Comparison of ENCODE assay signal across 1 cellular context in the genomic region with DNA sequence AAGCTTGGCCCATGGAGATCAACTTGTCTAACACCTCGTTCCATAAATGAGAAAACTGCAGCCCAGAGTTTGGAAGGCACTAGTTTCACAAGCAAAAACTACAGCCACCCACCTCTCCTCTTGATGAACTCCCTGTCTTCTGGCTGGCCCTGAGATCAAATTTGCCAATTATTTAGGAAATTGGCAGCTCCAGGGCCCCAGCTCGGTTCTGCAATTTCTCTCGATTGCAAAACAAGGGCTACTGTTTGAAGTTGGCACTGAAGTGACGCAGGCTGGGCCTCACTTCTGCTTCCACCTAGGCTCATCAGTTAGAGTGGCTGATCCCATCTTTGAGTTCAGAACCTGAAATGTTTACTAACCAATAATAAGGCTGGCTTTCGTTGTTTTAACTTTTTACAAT.
TF ChIP-seq lines count a peak whose summit lies in the region.

No MANE protein-coding gene starts in this region.

TF ChIP-seq in H1, 55 proteins besides CTCF, POLR2A, EP300 and RAD21:
- TF ChIP-seq SAP30 (IDR thresholded peaks at IDR 0.05; ENCODE audit: insufficient read depth, insufficient replicate concordance, low read length) (no peak), SIX5 (IDR thresholded peaks at IDR 0.05; ENCODE audit: low read depth, low read length) (no peak), CBX5 (IDR thresholded peaks at IDR 0.05; ENCODE audit: low read depth, low read length) (no peak), ZNF274 (IDR thresholded peaks at IDR 0.05; ENCODE audit: borderline replicate concordance, extremely low read depth, low read length) (no peak), TAF1 (IDR thresholded peaks at IDR 0.05; ENCODE audit: low read depth, low read length) (no peak), HDAC6 (IDR thresholded peaks at IDR 0.05; ENCODE audit: low read depth, low read length) (no peak), CBX8 (IDR thresholded peaks at IDR 0.05; ENCODE audit: borderline replicate concordance, low read depth, low read length) (no peak), MAFK (IDR thresholded peaks at IDR 0.05; ENCODE audit: low read depth, low read length) (no peak), TCF12 (IDR thresholded peaks at IDR 0.05; ENCODE audit: low read depth, low read length) (no peak), YY1 (IDR thresholded peaks at IDR 0.05; ENCODE audit: low read depth, low read length) (no peak), CREB1 (IDR thresholded peaks at IDR 0.05) (no peak), FOSL1 (IDR thresholded peaks at IDR 0.05; ENCODE audit: insufficient read depth, low read depth, low read length) (no peak), NANOG (IDR thresholded peaks at IDR 0.05; ENCODE audit: insufficient read depth, low read depth, low read length, poor library complexity, severe bottlenecking) (no peak), BACH1 (IDR thresholded peaks at IDR 0.05; ENCODE audit: low read length) (no peak), JUND (IDR thresholded peaks at IDR 0.05; ENCODE audit: low read length) (no peak), RNF2 (IDR thresholded peaks at IDR 0.05; ENCODE audit: borderline replicate concordance, low read depth, low read length, missing control alignments, poor library complexity, severe bottlenecking) (no peak), HDAC2 (IDR thresholded peaks at IDR 0.05; ENCODE audit: borderline replicate concordance in 1 of 2, low read depth in 2 of 2, low read length in 2 of 2) (no peak), CHD2 (IDR thresholded peaks at IDR 0.05; ENCODE audit: low read length) (no peak)
